ENCODE assay signal across 8 cellular contexts in the genomic region with DNA sequence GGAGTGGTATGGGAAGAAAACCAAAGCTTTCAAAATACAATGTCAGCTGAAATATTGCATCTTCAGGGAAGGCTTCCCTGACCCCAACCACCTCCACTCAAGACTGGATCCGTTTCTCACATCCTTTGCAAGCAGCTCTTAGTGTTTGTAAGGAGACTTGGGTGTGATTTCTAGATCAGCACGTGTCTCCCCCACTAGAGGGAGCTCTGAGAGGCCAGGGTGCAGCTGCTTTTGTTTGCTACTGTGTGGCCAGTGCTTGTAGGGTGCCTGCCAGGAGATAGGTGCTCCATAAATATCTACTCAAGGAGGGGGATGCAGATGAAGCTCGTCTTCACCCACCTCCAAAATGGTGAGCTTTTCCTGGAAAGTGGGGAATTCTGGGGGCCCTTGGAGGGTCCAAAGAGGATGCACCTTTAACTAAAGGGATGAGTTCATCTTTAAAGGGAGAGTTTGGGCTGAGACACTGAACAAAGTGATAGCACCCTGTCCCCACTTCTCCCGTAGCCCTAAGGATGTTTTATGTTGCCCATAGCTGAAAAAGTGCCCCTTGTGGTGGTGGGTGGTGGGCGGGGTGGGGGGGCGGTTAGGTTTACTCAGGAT. TPM values are rescaled to one million over a fixed set of nuclear protein-coding genes. Genes with fewer than 3 reads are reported as not detected.
DNase-seq lines count a peak whose midpoint lies in the region; ATAC-seq and TF ChIP-seq lines count a peak whose summit lies in the region.

No MANE protein-coding gene starts in this region.

- H3K4me3 ChIP-seq in BJ (ENCODE audit: low read depth, low read length) (no peak overlapping the region), adrenal gland (no peak overlapping the region)

- H3K36me3 ChIP-seq in BJ (ENCODE audit: control insufficient read depth, insufficient read depth, low read length): no peaks in the 10 kb centered on the region
- no peaks in the 10 kb centered on the region for H3K36me3 ChIP-seq in adrenal gland (replicated peaks in 1 of 2)

- no peak for ATAC-seq in GM21529 (IDR thresholded peaks at IDR 0.05; ENCODE audit: unreplicated experiment)

- peaks cover 0 to 3% of the 10 kb centered on the region in 2 donors for H3K4me1 Mint-ChIP-seq in immature natural killer cell

- H3K27me3 ChIP-seq in BJ (ENCODE audit: control insufficient read depth, insufficient read depth, low read length): peaks cover 3% of the 10 kb centered on the region
- H3K27me3 ChIP-seq in adrenal gland: no peaks in the 10 kb centered on the region

- no peak for DNase-seq in BJ (ENCODE audit: low read depth)
- DNase-seq in GM19238 (ENCODE audit: insufficient read length, low spot score): peak; percentile 37
- peak; percentile 26 for DNase-seq in NOMO-1 treated with dmso at 0.1 percent for 144 hours (lab: John Stamatoyannopoulos, UW; ENCODE audit: unreplicated experiment)
- peak; percentile 43 to 77 (median 55) for DNase-seq in adrenal gland
- DNase-seq in immature natural killer cell: peak; percentile 39 to 48 (median 47)
- peak; percentile 23 for DNase-seq in stimulated activated CD4-positive, alpha-beta T cell treated with anti-CD3 and anti-CD28 coated beads, Interleukin-4, amount 100 ng/mL, for 24 hours
- no peak for DNase-seq in GOT3 (lab: John Stamatoyannopoulos, UW)

- 50 to 59% (median 54%) methylated on average over 6 of the region's 6 CpGs for WGBS in adrenal gland, 4 donors

- no peak overlapping the region for H3K27ac Mint-ChIP-seq in immature natural killer cell

- no peaks in the 10 kb centered on the region for H3K9me3 ChIP-seq in adrenal gland (replicated peaks in 1 of 3)

- TF ChIP-seq CTCF in BJ (IDR thresholded peaks at IDR 0.05; ENCODE audit: insufficient read depth, low read depth, low read length): peak; percentile 73
- peak; percentile 24 to 63 (median 57) for TF ChIP-seq CTCF in adrenal gland (IDR thresholded peaks at IDR 0.05)

- intact Hi-C loops in adrenal gland (cut with DNase I): loop anchor here (5.0 to 10.0 kb wide), 3 partner anchors 203 to 221 kb away; no protein-coding TSS in a partner anchor

- H3K4me1 ChIP-seq in adrenal gland (replicated peaks in 1 of 2): no peaks in the 10 kb centered on the region

- CTCF ChIA-PET in BJ (lab: Yijun Ruan, JAX): interaction anchor here (0.6 to 6.1 kb wide), 13 partner anchors 9 to 642 kb away, joined by 3 to 66 read pairs (median 4); no protein-coding TSS in a partner anchor

- TF ChIP-seq POLR2A in adrenal gland (IDR thresholded peaks at IDR 0.05): no peak

- H3K4me3 Mint-ChIP-seq in immature natural killer cell: no peak overlapping the region

- H3K36me3 Mint-ChIP-seq in immature natural killer cell: no peaks in the 10 kb centered on the region

- no peaks in the 10 kb centered on the region for H3K27me3 Mint-ChIP-seq in immature natural killer cell (ENCODE audit: low read depth in 3 of 3)

- POLR2A ChIA-PET in BJ (lab: Charles Lee): no interaction called here

- peaks cover 0 to 2% (median 0%) of the 10 kb centered on the region in 6 donors for H3K9me3 Mint-ChIP-seq in immature natural killer cell

- H3K27ac ChIP-seq in adrenal gland: no peak overlapping the region

RNA-seq across cellular contexts. Expression of gene MAFB, which starts 52.6 kb away (rescaled TPM):
- 0.02 and 0.06 TPM in 2 replicates for polyA plus RNA-seq in BJ (2011; rRNA removed)
- not detected in 2 replicates for polyA minus RNA-seq in BJ (2011; rRNA and poly(A)+ RNA removed)
- 10 to 100 TPM; 33.9 to 79.0 (median 47.5) TPM for total RNA-seq in adrenal gland
- polyA plus RNA-seq in adrenal gland: 10 to 100 TPM in 2 of 3 donors, 1 to 10 TPM in 1; 7.5 to 16.3 (median 12.4) TPM
- under 1 TPM in 2 of 3 donors, not detected in 1; 0.09 TPM for polyA plus RNA-seq in immature natural killer cell

Comparison
In these comparisons a context has a peak if more than half of its experiments do, and no peak if none do; other contexts are left out.
1. DNase-seq: peak in GM19238 (single experiment), NOMO-1 treated with dmso at 0.1 percent for 144 hours (single experiment), adrenal gland (7 of 7), immature natural killer cell (3 of 3) and stimulated activated CD4-positive, alpha-beta T cell treated with anti-CD3 and anti-CD28 coated beads, Interleukin-4, amount 100 ng/mL, for 24 hours (single experiment); none in BJ (single experiment) and GOT3 (single experiment).